Comparison of ENCODE assay signal across 9 cellular contexts in genomic region chr6:124870611-124871201, GRCh38.
DNase-seq lines count a peak whose midpoint lies in the region; FAIRE-seq and TF ChIP-seq lines count a peak whose summit lies in the region.
"Had no signal": no experiment of that assay in that cellular context is flagged by ENCODE, and none has a peak within 500 bp of the region (broad histone marks: within the 10 kb centered on the region; RNA-seq: fewer than 3 reads in every experiment).

No MANE protein-coding gene starts in this region.

- H3K36me3 Mint-ChIP-seq in activated naive CD4-positive, alpha-beta T cell treated with anti-CD3 and anti-CD28 coated beads, Interleukin-2, amount 10 ng/mL, durations not matched to agents 7 days and 5 days = no peaks in the 10 kb centered on the region
- H3K36me3 Mint-ChIP-seq in activated T-helper 1 cell treated with anti-CD3 and anti-CD28 coated beads, Interleukin-12 subunit alpha, Interleukin-12 subunit beta, Interleukin-2, Interleukin-4 antibody, amounts not matched to agents 30 ng/mL and 10 ng/mL and 1 ng/mL, durations not matched to agents 14 hours and 24 hours and 36 hours (ENCODE audit: low read depth) = no peaks in the 10 kb centered on the region
- H3K36me3 Mint-ChIP-seq: memory B cell had no signal

- no peak overlapping the region for H3K4me3 Mint-ChIP-seq in activated naive CD4-positive, alpha-beta T cell treated with anti-CD3 and anti-CD28 coated beads, Interleukin-2, amount 10 ng/mL, durations not matched to agents 7 days and 5 days
- H3K4me3 Mint-ChIP-seq in activated T-helper 1 cell treated with anti-CD3 and anti-CD28 coated beads, Interleukin-12 subunit alpha, Interleukin-12 subunit beta, Interleukin-2, Interleukin-4 antibody, amounts not matched to agents 30 ng/mL and 10 ng/mL and 1 ng/mL, durations not matched to agents 14 hours and 24 hours and 36 hours = no peak overlapping the region
- H3K4me3 Mint-ChIP-seq: memory B cell had no signal

- H3K27ac Mint-ChIP-seq in activated naive CD4-positive, alpha-beta T cell treated with anti-CD3 and anti-CD28 coated beads, Interleukin-2, amount 10 ng/mL, durations not matched to agents 7 days and 5 days = no peak overlapping the region
- no peak overlapping the region for H3K27ac Mint-ChIP-seq in activated T-helper 1 cell treated with anti-CD3 and anti-CD28 coated beads, Interleukin-12 subunit alpha, Interleukin-12 subunit beta, Interleukin-2, Interleukin-4 antibody, amounts not matched to agents 30 ng/mL and 10 ng/mL and 1 ng/mL, durations not matched to agents 14 hours and 24 hours and 36 hours
- H3K27ac Mint-ChIP-seq: memory B cell had no signal

- TF ChIP-seq CTCF in GM12873 (IDR thresholded peaks at IDR 0.05; ENCODE audit: insufficient read depth, low read depth, low read length, missing control alignments) = peak; percentile 28

- H3K9me3 Mint-ChIP-seq in activated naive CD4-positive, alpha-beta T cell treated with anti-CD3 and anti-CD28 coated beads, Interleukin-2, amount 10 ng/mL, durations not matched to agents 7 days and 5 days = no peaks in the 10 kb centered on the region
- H3K9me3 Mint-ChIP-seq in activated T-helper 1 cell treated with anti-CD3 and anti-CD28 coated beads, Interleukin-12 subunit alpha, Interleukin-12 subunit beta, Interleukin-2, Interleukin-4 antibody, amounts not matched to agents 30 ng/mL and 10 ng/mL and 1 ng/mL, durations not matched to agents 14 hours and 24 hours and 36 hours = no peaks in the 10 kb centered on the region

- no peaks in the 10 kb centered on the region for H3K27me3 Mint-ChIP-seq in activated naive CD4-positive, alpha-beta T cell treated with anti-CD3 and anti-CD28 coated beads, Interleukin-2, amount 10 ng/mL, durations not matched to agents 7 days and 5 days
- H3K27me3 Mint-ChIP-seq in activated T-helper 1 cell treated with anti-CD3 and anti-CD28 coated beads, Interleukin-12 subunit alpha, Interleukin-12 subunit beta, Interleukin-2, Interleukin-4 antibody, amounts not matched to agents 30 ng/mL and 10 ng/mL and 1 ng/mL, durations not matched to agents 14 hours and 24 hours and 36 hours (ENCODE audit: insufficient read depth) = peaks cover 4% of the 10 kb centered on the region
- H3K27me3 Mint-ChIP-seq: memory B cell had no signal

- no peaks in the 10 kb centered on the region for H3K4me1 Mint-ChIP-seq in activated naive CD4-positive, alpha-beta T cell treated with anti-CD3 and anti-CD28 coated beads, Interleukin-2, amount 10 ng/mL, durations not matched to agents 7 days and 5 days
- H3K4me1 Mint-ChIP-seq in activated T-helper 1 cell treated with anti-CD3 and anti-CD28 coated beads, Interleukin-12 subunit alpha, Interleukin-12 subunit beta, Interleukin-2, Interleukin-4 antibody, amounts not matched to agents 30 ng/mL and 10 ng/mL and 1 ng/mL, durations not matched to agents 14 hours and 24 hours and 36 hours (ENCODE audit: low read depth) = no peaks in the 10 kb centered on the region
- H3K4me1 Mint-ChIP-seq: memory B cell had no signal

- CTCF ChIA-PET in activated naive CD4-positive, alpha-beta T cell treated with anti-CD3 and anti-CD28 coated beads, Interleukin-2, amount 10 ng/mL, durations not matched to agents 7 days and 5 days (lab: Charles Lee) = interaction anchor here (0.6 to 3.4 kb wide), 3 partner anchors 225 to 253 kb away, joined by 3 to 36 read pairs (median 4); no protein-coding TSS in a partner anchor

- intact Hi-C loops in activated T-helper 1 cell treated with anti-CD3 and anti-CD28 coated beads, Interleukin-12 subunit alpha, Interleukin-12 subunit beta, Interleukin-2, Interleukin-4 antibody, amounts not matched to agents 30 ng/mL and 10 ng/mL and 1 ng/mL, durations not matched to agents 14 hours and 24 hours and 36 hours (cut with micrococcal nuclease) = loop anchor here (1.0 kb wide), 1 partner anchor 244 kb away; no protein-coding TSS in a partner anchor

- DNase-seq in NCI-H526 treated with DMSO at 0.1 percent for 48 hours (lab: John Stamatoyannopoulos, UW) (peak; percentile 43), putamen (ENCODE audit: low spot score) (peak; percentile 5)
- no peak for DNase-seq in activated CD8-positive, alpha-beta memory T cell treated with anti-CD3 and anti-CD28 coated beads, Interleukin-2, amount 50 U/mL, for 4 hours
- no peak for DNase-seq in activated naive CD4-positive, alpha-beta T cell treated with anti-CD3 and anti-CD28 coated beads, Interleukin-2, amount 10 ng/mL, durations not matched to agents 7 days and 5 days
- no peak for DNase-seq in activated T-helper 1 cell treated with anti-CD3 and anti-CD28 coated beads, Interleukin-12 subunit alpha, Interleukin-12 subunit beta, Interleukin-2, Interleukin-4 antibody, amounts not matched to agents 30 ng/mL and 10 ng/mL and 1 ng/mL, durations not matched to agents 14 hours and 24 hours and 36 hours (ENCODE audit: low spot score)
- no peak for DNase-seq in activated CD4-positive, alpha-beta T cell treated with anti-CD3 and anti-CD28 coated beads, Interleukin-2, amount 50 U/mL, for 1 hour

- FAIRE-seq in endometrium (lab: Jason Lieb, UNC) = peak; percentile 88

Comparison
In these comparisons a context has a peak if more than half of its experiments do, and no peak if none do; other contexts are left out.
1. DNase-seq: peak in NCI-H526 treated with DMSO at 0.1 percent for 48 hours (single experiment) and putamen (single experiment); none in activated CD8-positive, alpha-beta memory T cell treated with anti-CD3 and anti-CD28 coated beads, Interleukin-2, amount 50 U/mL, for 4 hours (single experiment), activated naive CD4-positive, alpha-beta T cell treated with anti-CD3 and anti-CD28 coated beads, Interleukin-2, amount 10 ng/mL, durations not matched to agents 7 days and 5 days (single experiment), activated T-helper 1 cell treated with anti-CD3 and anti-CD28 coated beads, Interleukin-12 subunit alpha, Interleukin-12 subunit beta, Interleukin-2, Interleukin-4 antibody, amounts not matched to agents 30 ng/mL and 10 ng/mL and 1 ng/mL, durations not matched to agents 14 hours and 24 hours and 36 hours (single experiment) and activated CD4-positive, alpha-beta T cell treated with anti-CD3 and anti-CD28 coated beads, Interleukin-2, amount 50 U/mL, for 1 hour (single experiment).